Comparison of ENCODE assay signal across 16 cellular contexts in genomic region chr2:66790651-66791181, GRCh38.
A peak's percentile ranks its signal among the peaks of the same experiment; 100 is the strongest.
DNase-seq lines count a peak whose midpoint lies in the region; ATAC-seq and TF ChIP-seq lines count a peak whose summit lies in the region.
"Had no signal": no experiment of that assay in that cellular context is flagged by ENCODE, and none has a peak within 500 bp of the region (broad histone marks: within the 10 kb centered on the region; RNA-seq: fewer than 3 reads in every experiment).

No MANE protein-coding gene starts in this region.

- H2BK5ac ChIP-seq in trophoblast cell (ENCODE audit: low read depth, low read length, poor library complexity), result no peak overlapping the region

- H3K18ac ChIP-seq in trophoblast cell (ENCODE audit: low read length), result no peak overlapping the region

- H3K9ac ChIP-seq in colonic mucosa (ENCODE audit: low read depth in 2 of 2, low read length in 2 of 2), result no peak overlapping the region
- H3K9ac ChIP-seq in stomach smooth muscle (ENCODE audit: low read length in 2 of 2), result no peak overlapping the region
- no peak overlapping the region for H3K9ac ChIP-seq in trophoblast cell (ENCODE audit: low read length)

- H3K9me3 ChIP-seq in colonic mucosa, result no peaks in the 10 kb centered on the region
- no peaks in the 10 kb centered on the region for H3K9me3 ChIP-seq in stomach smooth muscle (ENCODE audit: control insufficient read depth in 2 of 2, low read length in 2 of 2)
- H3K9me3 ChIP-seq in trophoblast cell (ENCODE audit: insufficient read depth, low read depth, low read length), result no peaks in the 10 kb centered on the region
- no peaks in the 10 kb centered on the region for H3K9me3 ChIP-seq in hepatocyte (ENCODE audit: low read depth)
- H3K9me3 ChIP-seq: neutrophil had no signal

- H3K9me3 Mint-ChIP-seq in activated T-cell treated with anti-CD3 and anti-CD28 coated beads, Interleukin-2, amount 50 U/mL, for 4 hours, result no peaks in the 10 kb centered on the region
- H3K9me3 Mint-ChIP-seq: activated naive CD4-positive, alpha-beta T cell treated with anti-CD3 and anti-CD28 coated beads, Interleukin-2, amount 50 U/mL, for 72 hours had no signal

- H3K4me3 ChIP-seq in colonic mucosa, result no peak overlapping the region
- H3K4me3 ChIP-seq in stomach smooth muscle (ENCODE audit: low read length in 2 of 2), result no peak overlapping the region
- no peak overlapping the region for H3K4me3 ChIP-seq in trophoblast cell (ENCODE audit: low read depth, low read length)
- no peak overlapping the region for H3K4me3 ChIP-seq in hepatocyte

- no peaks in the 10 kb centered on the region for H4K20me1 ChIP-seq in hepatocyte (ENCODE audit: insufficient read depth, poor library complexity, severe bottlenecking)

- no peak overlapping the region for H4K91ac ChIP-seq in trophoblast cell (ENCODE audit: low read depth, low read length)

- H3K27me3 Mint-ChIP-seq in activated T-cell treated with anti-CD3 and anti-CD28 coated beads, Interleukin-2, amount 50 U/mL, for 4 hours (ENCODE audit: low read depth), result no peaks in the 10 kb centered on the region

- no peak for TF ChIP-seq CTCF in colonic mucosa (IDR thresholded peaks at IDR 0.05)
- no peak for TF ChIP-seq CTCF in hepatocyte (IDR thresholded peaks at IDR 0.05; ENCODE audit: poor library complexity)

- H3K79me1 ChIP-seq in trophoblast cell (ENCODE audit: low read length), result no peaks in the 10 kb centered on the region

- ATAC-seq in activated T-cell treated with anti-CD3 and anti-CD28 coated beads, Interleukin-2, amount 50 U/mL, for 4 hours, result no peak
- ATAC-seq: activated naive CD4-positive, alpha-beta T cell treated with anti-CD3 and anti-CD28 coated beads, Interleukin-2, amount 50 U/mL, for 72 hours; HCT116 had no signal

- H3K27me3 ChIP-seq in colonic mucosa (no peaks in the 10 kb centered on the region), stomach smooth muscle (ENCODE audit: control insufficient read depth in 1 of 2, insufficient read depth in 2 of 2, low read length in 2 of 2) (no peaks in the 10 kb centered on the region), trophoblast cell (ENCODE audit: insufficient read depth, low read length) (no peaks in the 10 kb centered on the region), hepatocyte (no peaks in the 10 kb centered on the region)
- H3K27me3 ChIP-seq: neutrophil had no signal

- H3K79me2 ChIP-seq in trophoblast cell (ENCODE audit: control insufficient read depth, insufficient read depth, low read length, poor library complexity), result no peaks in the 10 kb centered on the region
- H3K79me2 ChIP-seq in hepatocyte, result no peaks in the 10 kb centered on the region

- H3K27ac ChIP-seq in colonic mucosa (no peak overlapping the region), stomach smooth muscle (ENCODE audit: low read length) (peak overlapping the region; percentile 18), trophoblast cell (ENCODE audit: low read depth, low read length) (no peak overlapping the region), hepatocyte (no peak overlapping the region)
- H3K27ac ChIP-seq: C4-2B, neutrophil had no signal

- no peak overlapping the region for H3K23ac ChIP-seq in trophoblast cell (ENCODE audit: low read length)

- H2BK12ac ChIP-seq in trophoblast cell (ENCODE audit: low read length), result no peak overlapping the region

- peak; percentile 9 for DNase-seq in HPDE6-E6E7 (ENCODE audit: extremely low spot score)
- DNase-seq in colonic mucosa, result peak; percentile 18
- DNase-seq in iris pigment epithelial cell (ENCODE audit: low read depth), result peak; percentile 86
- DNase-seq in NCI-H1694 treated with DMSO at 0.1 percent for 48 hours (lab: John Stamatoyannopoulos, UW), result no peak
- no peak for DNase-seq in trophoblast cell
- DNase-seq in hepatocyte (ENCODE audit: low spot score), result no peak
- no peak for DNase-seq in activated T-cell treated with anti-CD3 and anti-CD28 coated beads, Interleukin-2, amount 50 U/mL, for 4 hours
- DNase-seq: activated CD4-positive, alpha-beta T cell treated with anti-CD3 and anti-CD28 coated beads for 48 hours; DMS53; NCI-H2227 treated with DMSO at 0.1 percent for 48 hours; stimulated activated naive CD4-positive, alpha-beta T cell treated with Interleukin-2 at 50 U/mL for 16 hours had no signal

- H3K14ac ChIP-seq in trophoblast cell (ENCODE audit: low read length), result no peak overlapping the region

- no peak overlapping the region for H2AFZ ChIP-seq in trophoblast cell (ENCODE audit: insufficient read depth, low read length, poor library complexity)
- no peak overlapping the region for H2AFZ ChIP-seq in hepatocyte

- H3K4me2 ChIP-seq in trophoblast cell (ENCODE audit: low read length) (no peak overlapping the region), hepatocyte (no peak overlapping the region)

- no peak overlapping the region for H2AK5ac ChIP-seq in trophoblast cell (ENCODE audit: low read length)

- H3K4me3 Mint-ChIP-seq in activated T-cell treated with anti-CD3 and anti-CD28 coated beads, Interleukin-2, amount 50 U/mL, for 4 hours, result no peak overlapping the region

- H3K4ac ChIP-seq in trophoblast cell (ENCODE audit: low read depth, low read length), result no peak overlapping the region

- H3K4me1 ChIP-seq in colonic mucosa (no peaks in the 10 kb centered on the region), stomach smooth muscle (ENCODE audit: control insufficient read depth, insufficient read depth, low read length) (peaks cover 15% of the 10 kb centered on the region), trophoblast cell (ENCODE audit: control insufficient read depth in 1 of 2, insufficient read depth in 2 of 2, low read length in 2 of 2) (peaks cover 0 to 3% of the 10 kb centered on the region in 2 experiments), hepatocyte (ENCODE audit: insufficient read depth) (no peaks in the 10 kb centered on the region)

- no peak overlapping the region for H2BK120ac ChIP-seq in trophoblast cell (ENCODE audit: insufficient read depth, low read length, poor library complexity)

- intact Hi-C loops in colonic mucosa (cut with DNase I), result no loop called here

- H3K9me2 ChIP-seq in hepatocyte (replicated peaks; ENCODE audit: insufficient read depth), result no peaks in the 10 kb centered on the region

- H4K8ac ChIP-seq in trophoblast cell (ENCODE audit: low read depth, low read length), result no peak overlapping the region

- WGBS in trophoblast cell (ENCODE audit: extremely low coverage, insufficient coverage, insufficient read length), result no CpG with 5 or more reads among the region's 1 CpG
- WGBS in hepatocyte (ENCODE audit: low lambda C conversion rate, missing lambda C conversion rate), result 68% methylated on average over 1 of the region's 1 CpG

- no peaks in the 10 kb centered on the region for H3K36me3 Mint-ChIP-seq in activated T-cell treated with anti-CD3 and anti-CD28 coated beads, Interleukin-2, amount 50 U/mL, for 4 hours (ENCODE audit: insufficient read depth)
- H3K36me3 Mint-ChIP-seq: activated naive CD4-positive, alpha-beta T cell treated with anti-CD3 and anti-CD28 coated beads, Interleukin-2, amount 50 U/mL, for 72 hours had no signal

- H3K4me1 Mint-ChIP-seq in activated T-cell treated with anti-CD3 and anti-CD28 coated beads, Interleukin-2, amount 50 U/mL, for 4 hours (ENCODE audit: low read depth), result no peaks in the 10 kb centered on the region

- H3K36me3 ChIP-seq in colonic mucosa (no peaks in the 10 kb centered on the region), stomach smooth muscle (ENCODE audit: control insufficient read depth in 2 of 2, insufficient read depth in 2 of 2, low read length in 2 of 2) (no peaks in the 10 kb centered on the region), trophoblast cell (ENCODE audit: control insufficient read depth in 1 of 2, insufficient read depth in 2 of 2, low read length in 2 of 2) (no peaks in the 10 kb centered on the region), hepatocyte (replicated peaks; ENCODE audit: insufficient read depth, low read depth) (no peaks in the 10 kb centered on the region)
- H3K36me3 ChIP-seq: neutrophil had no signal

- H4K12ac ChIP-seq in trophoblast cell (ENCODE audit: low read depth, low read length), result no peak overlapping the region

Comparison
In these comparisons a context has a peak if more than half of its experiments do, and no peak if none do; other contexts are left out.
1. DNase-seq: peak in HPDE6-E6E7 (single experiment), colonic mucosa (single experiment) and iris pigment epithelial cell (single experiment); none in NCI-H1694 treated with DMSO at 0.1 percent for 48 hours (single experiment), trophoblast cell (0 of 2), hepatocyte (single experiment) and activated T-cell treated with anti-CD3 and anti-CD28 coated beads, Interleukin-2, amount 50 U/mL, for 4 hours (single experiment).